In the genomic region with DNA sequence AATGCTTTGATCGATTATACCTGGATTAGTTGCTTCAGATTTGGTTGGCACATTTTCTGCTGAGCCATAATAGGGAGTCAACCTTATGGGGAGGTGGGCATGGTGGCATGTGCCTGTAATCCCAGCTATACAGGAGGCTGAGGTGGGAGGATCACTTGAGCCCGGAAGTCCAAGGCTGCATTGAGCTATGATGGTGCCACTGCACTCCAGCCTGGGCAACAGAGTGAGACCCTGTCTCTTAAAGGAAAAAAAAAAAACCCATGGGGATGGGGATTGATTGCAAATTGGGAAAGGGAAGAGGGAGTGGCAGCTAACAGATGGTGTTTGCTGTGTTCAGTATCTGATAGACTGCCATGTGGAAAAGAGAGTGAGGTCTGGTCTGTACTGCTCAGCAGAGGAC, we compare ENCODE assay signal across 1 cellular context.
A peak's percentile ranks its signal among the peaks of the same experiment; 100 is the strongest.
TF ChIP-seq lines count a peak whose summit lies in the region.

No MANE protein-coding gene starts in this region.

TF ChIP-seq in HepG2, 621 proteins besides CTCF, POLR2A, EP300 and RAD21:
- TF ChIP-seq ATF7 (IDR thresholded peaks at IDR 0.05) (peak; percentile 57), ATF7 (CRISPR knock-in tag; IDR thresholded peaks at IDR 0.05) (no peak), YEATS4 (CRISPR knock-in tag; IDR thresholded peaks at IDR 0.05; ENCODE audit: borderline replicate concordance) (no peak), ZNF121 (CRISPR knock-in tag; IDR thresholded peaks at IDR 0.05) (0 out of 2 replicates have a peak, but pooled peaks have one; percentile 23)
- TF ChIP-seq, protein P1, sequence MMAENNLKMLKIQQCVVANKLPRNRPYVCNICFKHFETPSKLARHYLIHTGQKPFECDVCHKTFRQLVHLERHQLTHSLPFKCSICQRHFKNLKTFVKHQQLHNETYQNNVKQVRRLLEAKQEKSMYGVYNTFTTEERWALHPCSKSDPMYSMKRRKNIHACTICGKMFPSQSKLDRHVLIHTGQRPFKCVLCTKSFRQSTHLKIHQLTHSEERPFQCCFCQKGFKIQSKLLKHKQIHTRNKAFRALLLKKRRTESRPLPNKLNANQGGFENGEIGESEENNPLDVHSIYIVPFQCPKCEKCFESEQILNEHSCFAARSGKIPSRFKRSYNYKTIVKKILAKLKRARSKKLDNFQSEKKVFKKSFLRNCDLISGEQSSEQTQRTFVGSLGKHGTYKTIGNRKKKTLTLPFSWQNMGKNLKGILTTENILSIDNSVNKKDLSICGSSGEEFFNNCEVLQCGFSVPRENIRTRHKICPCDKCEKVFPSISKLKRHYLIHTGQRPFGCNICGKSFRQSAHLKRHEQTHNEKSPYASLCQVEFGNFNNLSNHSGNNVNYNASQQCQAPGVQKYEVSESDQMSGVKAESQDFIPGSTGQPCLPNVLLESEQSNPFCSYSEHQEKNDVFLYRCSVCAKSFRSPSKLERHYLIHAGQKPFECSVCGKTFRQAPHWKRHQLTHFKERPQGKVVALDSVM (CRISPR knock-in tag; IDR thresholded peaks at IDR 0.05) = peak; percentile 52
